1 cellular context compared by ENCODE assay signal in the genomic region with DNA sequence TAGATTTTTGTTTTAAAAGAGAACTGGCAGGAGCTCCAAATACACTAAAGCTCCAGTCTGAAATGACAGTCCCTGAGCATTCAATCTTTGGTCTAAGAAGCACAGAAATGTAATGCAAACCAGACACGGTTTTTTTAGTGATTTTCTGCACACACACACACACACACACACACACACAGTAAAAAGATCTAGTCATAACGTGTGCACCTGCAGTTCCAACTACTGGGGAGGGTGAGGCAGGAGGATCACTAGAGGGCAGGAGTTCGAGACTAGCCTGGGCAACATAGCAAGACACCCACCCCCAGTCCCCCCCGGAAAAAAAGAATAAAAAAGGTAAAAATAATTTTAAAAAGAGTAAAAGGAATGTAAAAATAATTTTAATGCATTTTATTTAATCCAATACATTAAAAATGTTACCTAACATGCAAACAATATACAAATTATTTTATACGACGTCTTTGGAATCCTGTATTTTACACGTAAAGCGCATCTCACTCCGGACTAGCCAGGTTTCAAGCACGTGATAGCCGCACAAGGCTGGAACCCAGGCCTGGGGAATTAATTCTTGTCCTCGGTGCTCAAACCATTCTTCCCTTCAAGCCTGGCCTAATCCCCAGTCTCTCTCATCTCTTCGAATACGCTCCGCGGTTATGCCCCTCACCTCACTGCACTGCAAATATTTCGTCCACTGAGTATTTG.
A peak's percentile ranks its signal among the peaks of the same experiment; 100 is the strongest.
TF ChIP-seq lines count a peak whose summit lies in the region.

No MANE protein-coding gene starts in this region.

TF ChIP-seq in K562, 482 proteins besides CTCF, POLR2A, EP300 and RAD21:
- TF ChIP-seq TEAD1 (CRISPR knock-in tag; IDR thresholded peaks at IDR 0.05) (no peak), CBX8 (IDR thresholded peaks at IDR 0.05; ENCODE audit: borderline replicate concordance, extremely low read depth, low read depth, low read length, poor library complexity, severe bottlenecking) (no peak), CHD1 (IDR thresholded peaks at IDR 0.05; ENCODE audit: low read length) (peak; percentile 64), ZNF3 (CRISPR knock-in tag; IDR thresholded peaks at IDR 0.05) (no peak), MIER1 (IDR thresholded peaks at IDR 0.05; ENCODE audit: low read depth) (no peak), ESRRB (CRISPR knock-in tag; IDR thresholded peaks at IDR 0.05; ENCODE audit: borderline replicate concordance) (no peak), PHB2 (IDR thresholded peaks at IDR 0.05; ENCODE audit: low read depth) (no peak), SAFB2 (IDR thresholded peaks at IDR 0.05; ENCODE audit: borderline replicate concordance, low read depth, low read length, severe bottlenecking) (no peak), ZNF764 (CRISPR knock-in tag; IDR thresholded peaks at IDR 0.05; ENCODE audit: low read depth) (no peak)
- TF ChIP-seq, protein P1, sequence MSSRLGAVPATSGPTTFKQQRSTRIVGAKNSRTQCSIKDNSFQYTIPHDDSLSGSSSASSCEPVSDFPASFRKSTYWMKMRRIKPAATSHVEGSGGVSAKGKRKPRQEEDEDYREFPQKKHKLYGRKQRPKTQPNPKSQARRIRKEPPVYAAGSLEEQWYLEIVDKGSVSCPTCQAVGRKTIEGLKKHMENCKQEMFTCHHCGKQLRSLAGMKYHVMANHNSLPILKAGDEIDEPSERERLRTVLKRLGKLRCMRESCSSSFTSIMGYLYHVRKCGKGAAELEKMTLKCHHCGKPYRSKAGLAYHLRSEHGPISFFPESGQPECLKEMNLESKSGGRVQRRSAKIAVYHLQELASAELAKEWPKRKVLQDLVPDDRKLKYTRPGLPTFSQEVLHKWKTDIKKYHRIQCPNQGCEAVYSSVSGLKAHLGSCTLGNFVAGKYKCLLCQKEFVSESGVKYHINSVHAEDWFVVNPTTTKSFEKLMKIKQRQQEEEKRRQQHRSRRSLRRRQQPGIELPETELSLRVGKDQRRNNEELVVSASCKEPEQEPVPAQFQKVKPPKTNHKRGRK (tag; IDR thresholded peaks at IDR 0.05): 0 out of 2 replicates have a peak, but pooled peaks have one; percentile 13
- TF ChIP-seq, protein P2, sequence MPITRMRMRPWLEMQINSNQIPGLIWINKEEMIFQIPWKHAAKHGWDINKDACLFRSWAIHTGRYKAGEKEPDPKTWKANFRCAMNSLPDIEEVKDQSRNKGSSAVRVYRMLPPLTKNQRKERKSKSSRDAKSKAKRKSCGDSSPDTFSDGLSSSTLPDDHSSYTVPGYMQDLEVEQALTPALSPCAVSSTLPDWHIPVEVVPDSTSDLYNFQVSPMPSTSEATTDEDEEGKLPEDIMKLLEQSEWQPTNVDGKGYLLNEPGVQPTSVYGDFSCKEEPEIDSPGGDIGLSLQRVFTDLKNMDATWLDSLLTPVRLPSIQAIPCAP (CRISPR knock-in tag; IDR thresholded peaks at IDR 0.05; ENCODE audit: borderline replicate concordance): no peak
- TF ChIP-seq, protein P3, sequence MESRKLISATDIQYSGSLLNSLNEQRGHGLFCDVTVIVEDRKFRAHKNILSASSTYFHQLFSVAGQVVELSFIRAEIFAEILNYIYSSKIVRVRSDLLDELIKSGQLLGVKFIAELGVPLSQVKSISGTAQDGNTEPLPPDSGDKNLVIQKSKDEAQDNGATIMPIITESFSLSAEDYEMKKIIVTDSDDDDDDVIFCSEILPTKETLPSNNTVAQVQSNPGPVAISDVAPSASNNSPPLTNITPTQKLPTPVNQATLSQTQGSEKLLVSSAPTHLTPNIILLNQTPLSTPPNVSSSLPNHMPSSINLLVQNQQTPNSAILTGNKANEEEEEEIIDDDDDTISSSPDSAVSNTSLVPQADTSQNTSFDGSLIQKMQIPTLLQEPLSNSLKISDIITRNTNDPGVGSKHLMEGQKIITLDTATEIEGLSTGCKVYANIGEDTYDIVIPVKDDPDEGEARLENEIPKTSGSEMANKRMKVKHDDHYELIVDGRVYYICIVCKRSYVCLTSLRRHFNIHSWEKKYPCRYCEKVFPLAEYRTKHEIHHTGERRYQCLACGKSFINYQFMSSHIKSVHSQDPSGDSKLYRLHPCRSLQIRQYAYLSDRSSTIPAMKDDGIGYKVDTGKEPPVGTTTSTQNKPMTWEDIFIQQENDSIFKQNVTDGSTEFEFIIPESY (CRISPR knock-in tag; IDR thresholded peaks at IDR 0.05): no peak
TF ChIP-seq in K562: peak in this region for 2.
